ENCODE assay signal across 1 cellular context in genomic region chr13:20142019-20142926, GRCh38.
TF ChIP-seq lines count a peak whose summit lies in the region.

No MANE protein-coding gene starts in this region.

TF ChIP-seq in SK-N-SH treated with all-trans-retinoic acid at 6 μM for 48 hours, 23 proteins besides CTCF, POLR2A, EP300 and RAD21 (continued from another document):
- TF ChIP-seq TSHZ2 (CRISPR knock-in tag; IDR thresholded peaks at IDR 0.05) (no peak), SNAI2 (CRISPR knock-in tag; IDR thresholded peaks at IDR 0.05) (no peak), ZNF70 (CRISPR knock-in tag; IDR thresholded peaks at IDR 0.05) (no peak), CSRNP3 (CRISPR knock-in tag; IDR thresholded peaks at IDR 0.05) (no peak), ZC3H10 (CRISPR knock-in tag; IDR thresholded peaks at IDR 0.05) (no peak), TCF4 (CRISPR knock-in tag; IDR thresholded peaks at IDR 0.05; ENCODE audit: borderline replicate concordance) (no peak), ZFP3 (CRISPR knock-in tag; IDR thresholded peaks at IDR 0.05) (no peak), GLIS3 (CRISPR knock-in tag; IDR thresholded peaks at IDR 0.05) (no peak), ZNF8 (CRISPR knock-in tag; IDR thresholded peaks at IDR 0.05) (no peak), ISL1 (CRISPR knock-in tag; IDR thresholded peaks at IDR 0.05) (no peak), ZNF565 (CRISPR knock-in tag; conservative IDR thresholded peaks at IDR 0.05; ENCODE audit: low read depth) (no peak), RARB (CRISPR knock-in tag; IDR thresholded peaks at IDR 0.05) (no peak), CREB5 (CRISPR knock-in tag; IDR thresholded peaks at IDR 0.05; ENCODE audit: low read depth) (no peak)
